16 cellular contexts compared by ENCODE assay signal in the genomic region with DNA sequence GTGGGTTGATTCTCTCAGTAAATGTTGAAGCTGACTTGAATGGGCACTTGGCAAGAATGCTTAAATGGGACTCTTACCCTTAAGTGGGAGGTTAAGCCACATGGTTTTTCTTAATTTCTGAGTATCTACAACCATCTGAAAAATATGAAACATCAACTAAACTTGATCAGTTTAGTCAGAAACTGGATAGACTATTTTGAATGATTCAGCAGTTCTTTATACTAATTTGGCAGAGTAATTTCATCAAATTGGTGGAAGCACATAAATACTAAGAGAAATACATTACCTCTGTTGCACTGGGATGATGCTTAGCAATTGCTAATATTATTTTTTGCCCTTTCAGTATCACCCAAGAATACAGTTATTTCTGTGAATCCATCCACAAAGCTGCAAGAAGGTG. TPM values are rescaled to one million over a fixed set of nuclear protein-coding genes. Genes with fewer than 3 reads are reported as not detected.
DNase-seq lines count a peak whose midpoint lies in the region; ATAC-seq and TF ChIP-seq lines count a peak whose summit lies in the region.
"Had no signal": no experiment of that assay in that cellular context is flagged by ENCODE, and none has a peak within 500 bp of the region (broad histone marks: within the 10 kb centered on the region; RNA-seq: fewer than 3 reads in every experiment).

No MANE protein-coding gene starts in this region.

- H3K36me3 ChIP-seq in cardiac muscle cell = peaks cover 69% of the 10 kb centered on the region
- H3K36me3 ChIP-seq in right atrium auricular region = no peaks in the 10 kb centered on the region
- no peaks in the 10 kb centered on the region for H3K36me3 ChIP-seq in hepatocyte (replicated peaks; ENCODE audit: insufficient read depth, low read depth)
- no peaks in the 10 kb centered on the region for H3K36me3 ChIP-seq in ascending aorta
- H3K36me3 ChIP-seq: BLaER1, HAP-1 had no signal

- H3K27me3 ChIP-seq in cardiac muscle cell = no peaks in the 10 kb centered on the region
- H3K27me3 ChIP-seq in right atrium auricular region = no peaks in the 10 kb centered on the region
- no peaks in the 10 kb centered on the region for H3K27me3 ChIP-seq in hepatocyte
- H3K27me3 ChIP-seq in ascending aorta = no peaks in the 10 kb centered on the region
- H3K27me3 ChIP-seq: BLaER1 had no signal

- no peaks in the 10 kb centered on the region for H3K9me2 ChIP-seq in hepatocyte (replicated peaks; ENCODE audit: insufficient read depth)

- H3K4me2 ChIP-seq in hepatocyte = peak overlapping the region; percentile 71
- H3K4me2 ChIP-seq: BLaER1 had no signal

- H3K4me1 ChIP-seq in cardiac muscle cell (ENCODE audit: low read depth) = peaks cover 42% of the 10 kb centered on the region
- peaks cover 0 to 4% of the 10 kb centered on the region in 2 donors for H3K4me1 ChIP-seq in right atrium auricular region
- no peaks in the 10 kb centered on the region for H3K4me1 ChIP-seq in hepatocyte (ENCODE audit: insufficient read depth)
- H3K4me1 ChIP-seq in ascending aorta = peaks cover 0 to 4% of the 10 kb centered on the region in 2 donors
- H3K4me1 ChIP-seq: BLaER1 had no signal

- H3K79me2 ChIP-seq in hepatocyte = no peaks in the 10 kb centered on the region

- intact Hi-C loops in ascending aorta (cut with DNase I) = loop anchor here (5.0 kb wide), 1 partner anchor 38 kb away; no protein-coding TSS in a partner anchor

- H3K27ac ChIP-seq in cardiac muscle cell = no peak overlapping the region
- H3K27ac ChIP-seq in right atrium auricular region = no peak overlapping the region
- H3K27ac ChIP-seq in hepatocyte = no peak overlapping the region
- no peak overlapping the region for H3K27ac ChIP-seq in ascending aorta
- H3K27ac ChIP-seq: 22Rv1, BLaER1 had no signal

- TF ChIP-seq CTCF in cardiac muscle cell (IDR thresholded peaks at IDR 0.05; ENCODE audit: low read depth, low read length) (no peak), right atrium auricular region (IDR thresholded peaks at IDR 0.05) (no peak), choroid plexus epithelial cell (conservative IDR thresholded peaks at IDR 0.05; ENCODE audit: low read depth, low read length) (no peak), hepatocyte (IDR thresholded peaks at IDR 0.05; ENCODE audit: poor library complexity) (no peak), ascending aorta (IDR thresholded peaks at IDR 0.05) (no peak)

- H3K9me3 ChIP-seq in cardiac muscle cell (ENCODE audit: low read depth) (no peaks in the 10 kb centered on the region), right atrium auricular region (no peaks in the 10 kb centered on the region), hepatocyte (ENCODE audit: low read depth) (no peaks in the 10 kb centered on the region), ascending aorta (no peaks in the 10 kb centered on the region)
- H3K9me3 ChIP-seq: BLaER1, HAP-1 had no signal

- peak overlapping the region; percentile 84 for H3K4me3 ChIP-seq in cardiac muscle cell
- H3K4me3 ChIP-seq in right atrium auricular region = no peak overlapping the region
- H3K4me3 ChIP-seq in choroid plexus epithelial cell (ENCODE audit: low read depth, low read length) = peak overlapping the region; percentile 63
- H3K4me3 ChIP-seq in hepatocyte = no peak overlapping the region
- no peak overlapping the region for H3K4me3 ChIP-seq in ascending aorta
- H3K4me3 ChIP-seq: BLaER1, HAP-1 had no signal

- no peaks in the 10 kb centered on the region for H4K20me1 ChIP-seq in hepatocyte (ENCODE audit: insufficient read depth, poor library complexity, severe bottlenecking)
- H4K20me1 ChIP-seq: BLaER1 had no signal

- DNase-seq in cardiac muscle cell (ENCODE audit: low read depth in 1 of 2, low spot score in 1 of 2) (no peak), right atrium auricular region (ENCODE audit: low spot score) (no peak), choroid plexus epithelial cell (ENCODE audit: low read depth) (no peak), hepatocyte (ENCODE audit: low spot score) (no peak), ascending aorta (ENCODE audit: low spot score in 2 of 2) (no peak)
- DNase-seq: Calu3; CD4-positive, alpha-beta memory T cell; DMS79 treated with DMSO at 0.1 percent for 48 hours; GF-D8 had no signal

- ATAC-seq in GM21528 (IDR thresholded peaks at IDR 0.05; ENCODE audit: low FRiP score, unreplicated experiment) = no peak
- no peak for ATAC-seq in GM18861 (IDR thresholded peaks at IDR 0.05; ENCODE audit: unreplicated experiment)

- H2AFZ ChIP-seq in hepatocyte = no peak overlapping the region

RNA-seq across cellular contexts. Expression of gene VCAM1, which starts 4.7 kb away (rescaled TPM):
- total RNA-seq in cardiac muscle cell (483 and 718 TPM in 2 replicates), right atrium auricular region (1 to 10 TPM; 6.4 to 7.0 TPM), hepatocyte (82.8 and 85.3 TPM in 2 replicates), ascending aorta (9.8 TPM)
- polyA plus RNA-seq in cardiac muscle cell (443 and 806 TPM in 2 replicates), hepatocyte (27.2 and 43.2 TPM in 2 replicates)
- total RNA-seq: CD4-positive, alpha-beta memory T cell; H1 had no signal
- polyA plus RNA-seq: CD14-positive monocyte; CD4-positive, alpha-beta memory T cell had no signal

Comparison
In these comparisons a context has a peak if more than half of its experiments do, and no peak if none do; other contexts are left out.
1. H3K4me3 ChIP-seq: peak in cardiac muscle cell (single experiment) and choroid plexus epithelial cell (single experiment); none in right atrium auricular region (0 of 2), hepatocyte (single experiment) and ascending aorta (0 of 2).